ENCODE assay signal across 2 cellular contexts in genomic region chr12:116337312-116337711, GRCh38.
TF ChIP-seq lines count a peak whose summit lies in the region.

No MANE protein-coding gene starts in this region.

TF ChIP-seq in HEK293, 187 proteins besides CTCF, POLR2A, EP300 and RAD21 (continued from another document):
- peak; percentile 84 for TF ChIP-seq PRDM10 (tag by site-specific recombination; IDR thresholded peaks at IDR 0.05)
- TF ChIP-seq ZNF600 (tag by site-specific recombination; IDR thresholded peaks at IDR 0.05) = no peak
- TF ChIP-seq ZNF324 (tag by site-specific recombination; IDR thresholded peaks at IDR 0.05) = no peak
- TF ChIP-seq RBAK (tag by site-specific recombination; IDR thresholded peaks at IDR 0.05) = no peak
- no peak for TF ChIP-seq ZNF549 (tag by site-specific recombination; IDR thresholded peaks at IDR 0.05)
- no peak for TF ChIP-seq AEBP2 (tag by site-specific recombination; IDR thresholded peaks at IDR 0.05; ENCODE audit: borderline replicate concordance)
- TF ChIP-seq ZNF76 (tag by site-specific recombination; IDR thresholded peaks at IDR 0.05; ENCODE audit: borderline replicate concordance, low read depth) = no peak
- TF ChIP-seq ZBTB48 (tag by site-specific recombination; IDR thresholded peaks at IDR 0.05) = no peak

TF ChIP-seq in WTC11, 78 proteins besides CTCF, POLR2A, EP300 and RAD21 (continued from another document):
- TF ChIP-seq NFYB (CRISPR knock-in tag; conservative IDR thresholded peaks at IDR 0.05; ENCODE audit: low read depth) = no peak
TF ChIP-seq in WTC11: peak in this region for 0.
